ENCODE assay signal across 11 cellular contexts in the genomic region with DNA sequence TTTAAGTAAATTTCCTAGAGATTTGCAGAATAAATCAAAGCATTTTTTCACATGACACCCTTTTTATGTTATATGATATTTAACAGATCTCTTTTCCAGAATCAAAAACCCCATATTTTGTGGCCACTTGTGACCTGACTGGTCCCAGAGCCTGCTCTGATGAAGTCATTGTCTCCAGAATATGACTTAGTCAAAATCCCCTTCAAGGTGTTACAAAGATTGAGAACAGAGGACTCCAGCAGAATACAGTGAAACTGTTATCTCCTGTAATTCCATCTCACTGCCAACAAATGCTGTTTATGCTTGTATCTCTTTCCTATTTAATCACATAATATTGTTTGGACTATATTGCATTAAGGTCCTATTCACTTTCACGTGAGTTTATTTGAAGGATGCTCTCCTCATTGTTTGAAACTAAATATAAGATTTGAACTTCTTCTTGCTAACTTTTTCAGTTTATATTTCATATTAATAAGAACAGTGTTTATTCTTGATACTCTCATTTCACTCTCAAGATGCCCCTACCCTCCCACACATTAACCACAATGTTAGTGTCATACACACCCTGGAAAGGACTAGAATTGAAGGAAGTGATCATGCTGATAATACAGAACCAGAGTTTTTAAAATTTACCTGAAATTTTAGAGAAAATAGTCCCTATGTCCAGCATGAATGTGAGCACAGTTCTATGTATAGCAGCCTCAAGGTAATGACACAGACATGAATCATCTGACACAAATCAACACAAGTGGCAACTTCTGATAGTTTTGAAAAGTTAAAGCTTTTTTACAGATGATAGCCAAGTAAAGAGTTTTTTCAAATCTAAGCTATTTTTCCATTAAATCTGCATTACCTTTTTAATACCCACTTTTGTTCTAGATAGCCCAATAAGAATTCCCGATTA. TPM values are rescaled to one million over a fixed set of nuclear protein-coding genes. Genes with fewer than 3 reads are reported as not detected.
A peak's percentile ranks its signal among the peaks of the same experiment; 100 is the strongest.
DNase-seq lines count a peak whose midpoint lies in the region; ATAC-seq, FAIRE-seq and TF ChIP-seq lines count a peak whose summit lies in the region.
"Had no signal": no experiment of that assay in that cellular context is flagged by ENCODE, and none has a peak within 500 bp of the region (broad histone marks: within the 10 kb centered on the region; RNA-seq: fewer than 3 reads in every experiment).

No MANE protein-coding gene starts in this region.

- CTCF ChIA-PET in endothelial cell of umbilical vein (lab: Charles Lee), result interaction anchor here (1.1 kb wide), 1 partner anchor 127 kb away, joined by 5 read pairs; no protein-coding TSS in a partner anchor
- CTCF ChIA-PET in GM10248 (lab: Yijun Ruan, JAX), result interaction anchor here (1.0 kb wide), 1 partner anchor 87 kb away, joined by 3 read pairs; no protein-coding TSS in a partner anchor

- H3K79me2 ChIP-seq in endothelial cell of umbilical vein (ENCODE audit: control insufficient read depth, insufficient read depth, low read length), result no peaks in the 10 kb centered on the region

- H3K4me2 ChIP-seq in endothelial cell of umbilical vein (ENCODE audit: insufficient read depth, low read length), result no peak overlapping the region

- TF ChIP-seq CTCF in endothelial cell of umbilical vein (IDR thresholded peaks at IDR 0.05; ENCODE audit: extremely low read depth in 1 of 2, insufficient read depth in 1 of 2, low read depth in 1 of 2, low read length in 2 of 2) (no peak), ovary (IDR thresholded peaks at IDR 0.05) (no peak), GM10248 (IDR thresholded peaks at IDR 0.05; ENCODE audit: control extremely low read depth, extremely low read depth, low read depth, missing control alignments) (no peak)

- H3K27me3 ChIP-seq in endothelial cell of umbilical vein (ENCODE audit: control insufficient read depth in 2 of 2, insufficient read depth in 2 of 2, low read length in 2 of 2) (no peaks in the 10 kb centered on the region), ovary (no peaks in the 10 kb centered on the region)

- peak; percentile 61 for FAIRE-seq in endothelial cell of umbilical vein (lab: Jason Lieb, UNC)
- FAIRE-seq: frontal cortex had no signal

- H3K4me3 ChIP-seq in endothelial cell of umbilical vein (replicated peaks in 1 of 3; ENCODE audit: insufficient read depth in 1 of 3, low read depth in 1 of 3, low read length in 3 of 3), result no peak overlapping the region
- H3K4me3 ChIP-seq in ovary, result no peak overlapping the region

- H2AFZ ChIP-seq in endothelial cell of umbilical vein (ENCODE audit: low read depth, low read length), result no peak overlapping the region

- no peak for TF ChIP-seq EP300 in ovary (IDR thresholded peaks at IDR 0.05)

- WGBS in ovary, 3 donors, result 70 to 83% (median 83%) methylated on average over 2 of the region's 2 CpGs

- no peak for TF ChIP-seq POLR2A in endothelial cell of umbilical vein (IDR thresholded peaks at IDR 0.05; ENCODE audit: low read depth, low read length)
- TF ChIP-seq POLR2A in ovary (IDR thresholded peaks at IDR 0.05), result no peak

- POLR2A ChIA-PET in endothelial cell of umbilical vein (lab: Charles Lee), result no interaction called here
- POLR2A ChIA-PET in GM10248 (lab: Yijun Ruan, JAX), result no interaction called here

- no peaks in the 10 kb centered on the region for H4K20me1 ChIP-seq in endothelial cell of umbilical vein (replicated peaks; ENCODE audit: control insufficient read depth, extremely low read depth, insufficient read depth, low read length)

- H3K27ac ChIP-seq in endothelial cell of umbilical vein (ENCODE audit: insufficient read depth, low read depth, low read length) (no peak overlapping the region), ovary (no peak overlapping the region)

- dilution Hi-C loops in endothelial cell of umbilical vein (cut with MboI; ENCODE audit: extremely low pct_ligation_motif_present, low sequenced_read_pairs), result no loop called here

- intact Hi-C loops in endothelial cell of umbilical vein (cut with micrococcal nuclease), result no loop called here
- intact Hi-C loops in ovary (cut with DNase I), result loop anchor here in 3 of 4 donors (10.0 kb wide), 1 partner anchor 127 kb away; no protein-coding TSS in a partner anchor

- no peaks in the 10 kb centered on the region for H3K9me1 ChIP-seq in endothelial cell of umbilical vein (replicated peaks; ENCODE audit: control insufficient read depth, extremely low read depth, insufficient read depth, low read length)

- ATAC-seq in GM18498 (IDR thresholded peaks at IDR 0.05; ENCODE audit: unreplicated experiment) (peak; percentile 55), GM21447 (IDR thresholded peaks at IDR 0.05; ENCODE audit: unreplicated experiment) (peak; percentile 53), HG03378 (IDR thresholded peaks at IDR 0.05; ENCODE audit: unreplicated experiment) (peak; percentile 61)

- H3K36me3 ChIP-seq in endothelial cell of umbilical vein (ENCODE audit: control insufficient read depth in 2 of 2, extremely low read depth in 1 of 2, insufficient read depth in 2 of 2, low read length in 2 of 2) (no peaks in the 10 kb centered on the region), ovary (no peaks in the 10 kb centered on the region)

- H3K9ac ChIP-seq in endothelial cell of umbilical vein (replicated peaks; ENCODE audit: extremely low read depth, insufficient read depth, low read length), result no peak overlapping the region

- no TSS peak for BruUV-seq in endothelial cell of umbilical vein (replicated peaks; lab: Mats Ljungman, UMichigan)

- H3K9me3 ChIP-seq in endothelial cell of umbilical vein (replicated peaks; ENCODE audit: control insufficient read depth, insufficient read depth, low read length) (no peaks in the 10 kb centered on the region), ovary (no peaks in the 10 kb centered on the region)

- DNase-seq in endothelial cell of umbilical vein (ENCODE audit: low read depth, low spot score) (no peak), Kasumi-1 (lab: John Stamatoyannopoulos, UW) (no peak), ovary (no peak), NCI-H2081 (lab: John Stamatoyannopoulos, UW) (no peak), GM10248 (ENCODE audit: extremely low spot score) (no peak)
- DNase-seq: DMS79 treated with DMSO at 0.1 percent for 48 hours, nephron progenitor cell had no signal

- H3K4me1 ChIP-seq in endothelial cell of umbilical vein (ENCODE audit: control insufficient read depth, extremely low read depth, insufficient read depth, low read length) (peaks cover 3% of the 10 kb centered on the region), ovary (ENCODE audit: insufficient read depth) (no peaks in the 10 kb centered on the region)

TF ChIP-seq in endothelial cell of umbilical vein, 7 proteins besides CTCF, POLR2A, EP300 and RAD21:
- TF ChIP-seq, protein P1, sequence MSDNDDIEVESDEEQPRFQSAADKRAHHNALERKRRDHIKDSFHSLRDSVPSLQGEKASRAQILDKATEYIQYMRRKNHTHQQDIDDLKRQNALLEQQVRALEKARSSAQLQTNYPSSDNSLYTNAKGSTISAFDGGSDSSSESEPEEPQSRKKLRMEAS (IDR thresholded peaks at IDR 0.05; ENCODE audit: insufficient read depth, insufficient read length), result no peak
- TF ChIP-seq MYC (IDR thresholded peaks at IDR 0.05; ENCODE audit: low read depth, low read length) (no peak), FOS (IDR thresholded peaks at IDR 0.05; ENCODE audit: borderline replicate concordance, insufficient read depth, low read length) (peak; percentile 63), JUN (IDR thresholded peaks at IDR 0.05; ENCODE audit: borderline replicate concordance, insufficient read depth, insufficient read length, low read depth) (no peak), EZH2 (IDR thresholded peaks at IDR 0.05; ENCODE audit: borderline replicate concordance, low read depth, low read length, severe bottlenecking) (no peak)
TF ChIP-seq in endothelial cell of umbilical vein: peak in this region for 1.

RNA-seq across cellular contexts. Expression of a gene that starts 25.8 kb away (rescaled TPM):
- total RNA-seq in endothelial cell of umbilical vein (not detected in 2 replicates), ovary (100 to 1,000 TPM in 1 of 7 donors, 10 to 100 TPM in 4, 1 to 10 TPM in 2; 7.5 to 129 (median 17.3) TPM)
- polyA plus RNA-seq in endothelial cell of umbilical vein (not detected in 2 replicates), ovary (10 to 100 TPM in 1 of 2 donors, 1 to 10 TPM in 1; 8.7 to 11.8 TPM)
- not detected in 2 replicates for polyA plus RNA-seq in endothelial cell of umbilical vein (2011; cell fraction: cytosol; rRNA removed)
- polyA plus RNA-seq in endothelial cell of umbilical vein (2011; cell fraction: nucleus; rRNA removed), result not detected in 2 replicates
- not detected in 2 replicates for polyA plus RNA-seq in endothelial cell of umbilical vein (2012)
- not detected in 2 replicates for polyA minus RNA-seq in endothelial cell of umbilical vein
- polyA minus RNA-seq in endothelial cell of umbilical vein (2011; cell fraction: cytosol; rRNA and poly(A)+ RNA removed), result not detected
- polyA minus RNA-seq in endothelial cell of umbilical vein (2011; cell fraction: nucleus; rRNA and poly(A)+ RNA removed), result not detected in 2 replicates

RNA-seq across cellular contexts. Expression of a gene that starts 34.5 kb away (rescaled TPM):
- not detected in 2 replicates for total RNA-seq in endothelial cell of umbilical vein
- polyA plus RNA-seq in endothelial cell of umbilical vein, result not detected in 2 replicates
- polyA plus RNA-seq in endothelial cell of umbilical vein (2011; cell fraction: cytosol; rRNA removed), result not detected in 2 replicates
- polyA plus RNA-seq in endothelial cell of umbilical vein (2011; cell fraction: nucleus; rRNA removed), result not detected in 2 replicates
- not detected in 2 replicates for polyA plus RNA-seq in endothelial cell of umbilical vein (2012)
- polyA minus RNA-seq in endothelial cell of umbilical vein, result not detected in 2 replicates
- not detected for polyA minus RNA-seq in endothelial cell of umbilical vein (2011; cell fraction: cytosol; rRNA and poly(A)+ RNA removed)
- polyA minus RNA-seq in endothelial cell of umbilical vein (2011; cell fraction: nucleus; rRNA and poly(A)+ RNA removed), result not detected in 2 replicates
- under 1 TPM in 2 of 7 donors, not detected in 5; 0.12 to 0.17 TPM for total RNA-seq in ovary
- under 1 TPM; 0.29 to 0.78 TPM for polyA plus RNA-seq in ovary
- total RNA-seq: frontal cortex had no signal
